In the genomic region with DNA sequence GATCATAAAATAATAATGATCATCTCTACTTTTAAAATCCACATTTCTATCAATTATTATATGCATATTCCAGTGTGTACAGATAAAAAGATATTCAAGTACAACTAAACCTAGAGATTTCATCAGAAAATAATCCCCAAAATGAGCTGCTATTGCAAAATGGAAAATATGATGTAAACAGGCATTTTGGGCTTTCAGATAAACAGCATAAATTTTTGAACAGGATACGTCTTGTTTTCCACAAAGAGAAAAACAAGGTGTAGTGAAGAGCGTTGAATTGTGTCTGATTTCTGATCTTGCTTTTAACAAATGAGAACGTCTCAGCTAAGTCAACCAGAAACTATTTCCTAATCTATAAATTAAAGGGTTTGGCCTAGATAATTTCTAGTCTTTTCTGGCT, we compare ENCODE assay signal across 17 cellular contexts.
DNase-seq lines count a peak whose midpoint lies in the region; ATAC-seq and TF ChIP-seq lines count a peak whose summit lies in the region.
"Had no signal": no experiment of that assay in that cellular context is flagged by ENCODE, and none has a peak within 500 bp of the region (broad histone marks: within the 10 kb centered on the region; RNA-seq: fewer than 3 reads in every experiment).

No MANE protein-coding gene starts in this region.

- ATAC-seq in GM19023 (IDR thresholded peaks at IDR 0.05; ENCODE audit: unreplicated experiment): no peak
- no peak for ATAC-seq in left ventricle myocardium superior
- ATAC-seq: CD8-positive, alpha-beta T cell had no signal

- H2AFZ ChIP-seq in smooth muscle cell (ENCODE audit: low read depth): no peak overlapping the region
- H2AFZ ChIP-seq: GM23248 had no signal

- no peaks in the 10 kb centered on the region for H4K20me1 ChIP-seq in smooth muscle cell (ENCODE audit: low read depth)
- H4K20me1 ChIP-seq: BLaER1 had no signal

- H3K4me3 ChIP-seq in adipocyte (ENCODE audit: low read length) (no peak overlapping the region), fibroblast of villous mesenchyme (ENCODE audit: low read depth, low read length) (no peak overlapping the region), smooth muscle cell (no peak overlapping the region)
- H3K4me3 ChIP-seq: BLaER1, GM23248 had no signal

- no peak overlapping the region for H3K4me2 ChIP-seq in smooth muscle cell
- H3K4me2 ChIP-seq: BLaER1 had no signal

- peak overlapping the region; percentile 2 for H3K27ac ChIP-seq in smooth muscle cell (ENCODE audit: low read depth)
- H3K27ac ChIP-seq: BLaER1, C4-2B, GM23248 had no signal

- H3K4me1 ChIP-seq in adipocyte (ENCODE audit: control insufficient read depth, insufficient read depth, low read length) (peaks cover 10% of the 10 kb centered on the region), smooth muscle cell (ENCODE audit: low read depth) (no peaks in the 10 kb centered on the region)
- H3K4me1 ChIP-seq: Caco-2 had no signal

- no peaks in the 10 kb centered on the region for H3K79me2 ChIP-seq in smooth muscle cell (ENCODE audit: low read depth)

- TF ChIP-seq CTCF in fibroblast of villous mesenchyme (IDR thresholded peaks at IDR 0.05; ENCODE audit: insufficient read depth, low read depth, low read length) (no peak), smooth muscle cell (IDR thresholded peaks at IDR 0.05; ENCODE audit: borderline replicate concordance, insufficient read depth, poor library complexity, severe bottlenecking) (no peak)

- H3K9ac ChIP-seq in adipocyte (ENCODE audit: low read length) (no peak overlapping the region), smooth muscle cell (ENCODE audit: low read depth) (no peak overlapping the region)
- H3K9ac ChIP-seq: BLaER1, GM23248 had no signal

- intact Hi-C loops in left ventricle myocardium superior (cut with micrococcal nuclease): no loop called here

- peaks cover 1% of the 10 kb centered on the region for H3K27me3 ChIP-seq in adipocyte (replicated peaks; ENCODE audit: control insufficient read depth, insufficient read depth, low read length)
- no peaks in the 10 kb centered on the region for H3K27me3 ChIP-seq in smooth muscle cell (ENCODE audit: low read depth)

- H3F3A ChIP-seq in smooth muscle cell (ENCODE audit: low read depth): no peaks in the 10 kb centered on the region

- H3K36me3 ChIP-seq in adipocyte (ENCODE audit: control insufficient read depth, insufficient read depth, low read length, severe bottlenecking): no peaks in the 10 kb centered on the region
- no peaks in the 10 kb centered on the region for H3K36me3 ChIP-seq in smooth muscle cell (ENCODE audit: low read depth)
- H3K36me3 ChIP-seq: BLaER1 had no signal

- H3K9me3 ChIP-seq in adipocyte (ENCODE audit: control insufficient read depth, low read length) (no peaks in the 10 kb centered on the region), smooth muscle cell (replicated peaks; ENCODE audit: low read depth) (no peaks in the 10 kb centered on the region)
- H3K9me3 ChIP-seq: Caco-2 had no signal

- DNase-seq in adipocyte (ENCODE audit: low read depth) (peak; percentile 6), fibroblast of villous mesenchyme (ENCODE audit: low read depth) (peak; percentile 50), smooth muscle cell (lab: John Stamatoyannopoulos, UW; ENCODE audit: unreplicated experiment) (no peak), left ventricle myocardium superior (no peak)
- DNase-seq in stimulated activated CD4-positive, alpha-beta T cell treated with anti-CD3 and anti-CD28 coated beads, Interleukin-1b, Interleukin-23, amount 100 ng/mL, for 48 hours: no peak
- DNase-seq: Caco-2; CD4-positive, CD25-positive, alpha-beta regulatory T cell; CD8-positive, alpha-beta T cell; DMS 273 treated with DMSO at 0.1 percent for 48 hours; DMS79; EL; GF-D8; H7 had no signal

- WGBS in smooth muscle cell (ENCODE audit: low lambda C conversion rate): 62% methylated on average over 3 of the region's 3 CpGs

Comparison
In these comparisons a context has a peak if more than half of its experiments do, and no peak if none do; other contexts are left out.
1. DNase-seq: peak in adipocyte (single experiment) and fibroblast of villous mesenchyme (single experiment); none in smooth muscle cell (single experiment), stimulated activated CD4-positive, alpha-beta T cell treated with anti-CD3 and anti-CD28 coated beads, Interleukin-1b, Interleukin-23, amount 100 ng/mL, for 48 hours (single experiment) and left ventricle myocardium superior (single experiment).